Comparison of ENCODE assay signal across 19 cellular contexts in the genomic region with DNA sequence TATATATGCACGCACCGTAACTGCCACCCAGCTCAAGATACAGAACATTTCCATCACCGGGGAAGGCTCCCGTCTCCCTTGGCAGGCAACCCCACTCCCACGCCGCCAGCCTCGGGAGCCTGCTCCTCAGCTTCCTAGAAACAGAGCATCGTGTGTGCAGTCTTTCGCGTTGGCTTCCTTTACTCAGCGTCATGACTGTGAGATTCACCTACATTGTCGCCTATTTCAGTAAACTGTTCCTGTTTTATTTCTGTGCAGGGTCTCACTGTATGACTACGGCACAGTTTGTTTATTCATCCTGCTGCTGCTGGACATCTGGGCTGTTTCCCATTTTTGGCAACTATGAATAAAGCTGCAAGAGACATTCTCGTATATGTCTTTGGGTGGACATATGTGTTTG.
DNase-seq lines count a peak whose midpoint lies in the region; ATAC-seq and TF ChIP-seq lines count a peak whose summit lies in the region.
"Had no signal": no experiment of that assay in that cellular context is flagged by ENCODE, and none has a peak within 500 bp of the region (broad histone marks: within the 10 kb centered on the region; RNA-seq: fewer than 3 reads in every experiment).

No MANE protein-coding gene starts in this region.

- H3K4me1 ChIP-seq in hepatocyte (ENCODE audit: insufficient read depth), result peaks cover 9% of the 10 kb centered on the region

- H3K9me3 ChIP-seq in hepatocyte (ENCODE audit: low read depth), result no peaks in the 10 kb centered on the region
- H3K9me3 ChIP-seq: heart left ventricle had no signal

- H3K4me1 Mint-ChIP-seq in Calu3 (ENCODE audit: low read depth, unreplicated experiment), result peaks cover 8% of the 10 kb centered on the region

- TF ChIP-seq CTCF in hepatocyte (IDR thresholded peaks at IDR 0.05; ENCODE audit: poor library complexity) (no peak), Calu3 (IDR thresholded peaks at IDR 0.05; ENCODE audit: unreplicated experiment) (no peak)

- H3K79me2 ChIP-seq in hepatocyte, result no peaks in the 10 kb centered on the region

- no peaks in the 10 kb centered on the region for H3K36me3 ChIP-seq in hepatocyte (replicated peaks; ENCODE audit: insufficient read depth, low read depth)

- peaks cover 3% of the 10 kb centered on the region for H3K9me3 Mint-ChIP-seq in Calu3 (ENCODE audit: low read depth, unreplicated experiment)
- H3K9me3 Mint-ChIP-seq: T-cell had no signal

- ATAC-seq in HG03280 (IDR thresholded peaks at IDR 0.05; ENCODE audit: unreplicated experiment), result no peak
- ATAC-seq: T-cell had no signal

- H3K27ac Mint-ChIP-seq in Calu3 (ENCODE audit: unreplicated experiment), result no peak overlapping the region
- H3K27ac Mint-ChIP-seq: IgD-negative memory B cell had no signal

- DNase-seq in EH (ENCODE audit: low read depth), result peak; percentile 30
- DNase-seq in anterior cingulate cortex (lab: John Stamatoyannopoulos, UW), result peak in 37 of 58 donors; percentile 7 to 77 (median 47)
- no peak for DNase-seq in hepatocyte (ENCODE audit: low spot score)
- DNase-seq in putamen (ENCODE audit: low spot score), result peak; percentile 65
- DNase-seq in cerebellar nuclear complex (lab: John Stamatoyannopoulos, UW), result no peak
- no peak for DNase-seq in Calu3
- DNase-seq: activated CD8-positive, alpha-beta memory T cell treated with anti-CD3 and anti-CD28 coated beads for 24 hours; C1 segment of cervical spinal cord; DMS153; GM23248; mesendoderm; NCI-H2029 treated with DMSO at 0.1 percent for 48 hours; NCI-H510A treated with DMSO at 0.1 percent for 48 hours; stimulated activated CD4-positive, alpha-beta T cell treated with anti-CD3 and anti-CD28 coated beads, Interleukin-2, amount 100 ng/mL, for 48 hours; T-cell had no signal

- H3K36me3 Mint-ChIP-seq in Calu3 (ENCODE audit: insufficient read depth, unreplicated experiment), result peaks cover 9% of the 10 kb centered on the region

- 75% methylated on average over 14 of the region's 14 CpGs for WGBS in hepatocyte (ENCODE audit: low lambda C conversion rate, missing lambda C conversion rate)

- H3K4me3 Mint-ChIP-seq in Calu3 (ENCODE audit: low read depth, unreplicated experiment), result no peak overlapping the region
- H3K4me3 Mint-ChIP-seq: IgD-negative memory B cell, T-cell had no signal

- no peak overlapping the region for H2AFZ ChIP-seq in hepatocyte
- H2AFZ ChIP-seq: GM23248 had no signal

- no peaks in the 10 kb centered on the region for H4K20me1 ChIP-seq in hepatocyte (ENCODE audit: insufficient read depth, poor library complexity, severe bottlenecking)

- CTCF ChIA-PET in Calu3 (lab: Charles Lee), result no interaction called here

- no peaks in the 10 kb centered on the region for H3K27me3 ChIP-seq in hepatocyte
- H3K27me3 ChIP-seq: heart left ventricle had no signal

- H3K9me2 ChIP-seq in hepatocyte (replicated peaks; ENCODE audit: insufficient read depth), result no peaks in the 10 kb centered on the region

- H3K27me3 Mint-ChIP-seq in Calu3 (ENCODE audit: unreplicated experiment), result no peaks in the 10 kb centered on the region
- H3K27me3 Mint-ChIP-seq: IgD-negative memory B cell, T-cell had no signal

- no TSS peak for BruUV-seq in Calu3 (replicated peaks; lab: Mats Ljungman, UMichigan)

- peak overlapping the region; percentile 16 for H3K4me2 ChIP-seq in hepatocyte

- no peak overlapping the region for H3K4me3 ChIP-seq in hepatocyte
- H3K4me3 ChIP-seq: GM23248, heart left ventricle had no signal

- H3K27ac ChIP-seq in hepatocyte, result peak overlapping the region; percentile 55
- H3K27ac ChIP-seq: GM23248, heart left ventricle, VCaP had no signal

- intact Hi-C loops in Calu3 (cut with micrococcal nuclease; ENCODE audit: unreplicated experiment), result no loop called here

Comparison
In these comparisons a context has a peak if more than half of its experiments do, and no peak if none do; other contexts are left out.
1. DNase-seq: peak in EH (single experiment), anterior cingulate cortex (37 of 58) and putamen (single experiment); none in hepatocyte (single experiment), cerebellar nuclear complex (0 of 2) and Calu3 (single experiment).